26 cellular contexts compared by ENCODE assay signal in the genomic region with DNA sequence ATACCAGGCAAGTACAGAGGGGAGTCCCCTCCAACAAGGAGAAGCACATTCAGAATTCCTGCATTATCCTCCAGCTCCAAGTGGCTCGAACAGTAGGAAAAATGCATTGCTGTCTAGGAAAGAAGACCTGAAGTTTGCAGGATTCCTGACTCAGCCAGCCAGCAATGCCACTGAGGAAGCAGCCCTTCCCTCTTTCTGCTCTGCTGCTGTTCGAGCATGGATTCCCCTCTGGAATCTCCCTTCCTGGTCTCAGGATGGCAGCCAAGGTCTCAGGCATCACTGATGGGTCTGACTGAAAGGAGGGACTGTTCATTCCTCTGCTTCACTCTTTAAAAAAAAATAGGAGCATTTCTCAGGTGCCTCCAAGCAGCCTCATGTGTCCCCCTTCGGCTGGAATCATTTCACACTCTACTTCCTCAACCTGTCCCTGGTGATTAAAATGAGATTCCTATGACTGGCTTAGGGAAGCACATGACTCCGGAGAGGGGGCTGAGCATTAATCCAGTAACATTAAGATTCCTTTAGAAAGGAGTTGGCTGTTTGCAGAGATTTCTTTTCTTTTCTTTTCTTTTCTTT.
"Had no signal": no experiment of that assay in that cellular context is flagged by ENCODE, and none has a peak within 500 bp of the region (broad histone marks: within the 10 kb centered on the region; RNA-seq: fewer than 3 reads in every experiment).

No MANE protein-coding gene starts in this region.

- DNase-seq: activated CD4-positive, alpha-beta T cell treated with anti-CD3 and anti-CD28 coated beads, Interleukin-2, amount 50 U/mL, for 4 hours; activated CD8-positive, alpha-beta memory T cell treated with anti-CD3 and anti-CD28 coated beads, Interleukin-2, amount 50 U/mL, for 48 hours; activated naive CD4-positive, alpha-beta T cell; activated T-cell treated with anti-CD3 and anti-CD28 coated beads, Interleukin-2, amount 50 U/mL, for 4 hours; cerebellar nuclear complex; endodermal cell; heart left ventricle; islet precursor cell; left lung; naive thymus-derived CD8-positive, alpha-beta T cell; pancreas; stimulated activated CD4-positive, alpha-beta T cell treated with anti-CD3 and anti-CD28 coated beads, Interleukin-2, amount 100 ng/mL, for 48 hours; stimulated activated CD8-positive, alpha-beta memory T cell treated with anti-CD3 and anti-CD28 coated beads, Interleukin-4, amount 100 ng/mL, for 48 hours; stimulated activated naive B cell treated with anti-CD40 and anti-IgM and Interleukin-4, amounts not matched to agents 10 μg/mL and 1 μg/mL and 100 μg/mL, for 72 hours; T1000; testis; trophoblast cell had no signal

- H3K9me3 ChIP-seq: heart left ventricle, neutrophil, pancreas, testis had no signal

- H3K36me3 ChIP-seq: breast epithelium, heart left ventricle, left lung, neutrophil, pancreas had no signal

- FAIRE-seq: astrocyte, pancreas had no signal

- H3K27me3 ChIP-seq: testis had no signal

- H3K9me3 Mint-ChIP-seq: activated T-cell treated with anti-CD3 and anti-CD28 coated beads, Interleukin-2, amount 50 U/mL, for 4 hours; activated T-helper 2 cell treated with anti-CD3 and anti-CD28 coated beads, Interferon-gamma antibody, Interleukin-2, Interleukin-4, amounts not matched to agents 10 μg/mL and 5 μg/mL and 100 μg/mL, durations not matched to agents 14 hours and 24 hours and 36 hours; mesothelial cell of epicardium; stimulated activated naive B cell treated with anti-CD40 and anti-IgM and Interleukin-4, amounts not matched to agents 10 μg/mL and 1 μg/mL and 100 μg/mL, for 72 hours had no signal

- H3K27ac Mint-ChIP-seq: activated naive CD8-positive, alpha-beta T cell; activated T-helper 2 cell treated with anti-CD3 and anti-CD28 coated beads, Interferon-gamma antibody, Interleukin-2, Interleukin-4, amounts not matched to agents 10 μg/mL and 5 μg/mL and 100 μg/mL, durations not matched to agents 14 hours and 24 hours and 36 hours; endodermal cell; mesothelial cell of epicardium; naive thymus-derived CD8-positive, alpha-beta T cell; stimulated activated naive B cell treated with anti-CD40 and anti-IgM and Interleukin-4, amounts not matched to agents 10 μg/mL and 1 μg/mL and 100 μg/mL, for 72 hours; WTC11 had no signal

- H3K4me3 Mint-ChIP-seq: activated naive CD8-positive, alpha-beta T cell; activated T-cell treated with anti-CD3 and anti-CD28 coated beads, Interleukin-2, amount 50 U/mL, for 4 hours; endodermal cell; mesothelial cell of epicardium; naive thymus-derived CD8-positive, alpha-beta T cell; stimulated activated naive B cell treated with anti-CD40 and anti-IgM and Interleukin-4, amounts not matched to agents 10 μg/mL and 1 μg/mL and 100 μg/mL, for 72 hours; WTC11 had no signal

- H3K36me3 Mint-ChIP-seq: activated naive CD8-positive, alpha-beta T cell; mesothelial cell of epicardium; naive thymus-derived CD8-positive, alpha-beta T cell; stimulated activated naive B cell treated with anti-CD40 and anti-IgM and Interleukin-4, amounts not matched to agents 10 μg/mL and 1 μg/mL and 100 μg/mL, for 72 hours had no signal

- H3K4me1 Mint-ChIP-seq: endodermal cell; mesothelial cell of epicardium; stimulated activated naive B cell treated with anti-CD40 and anti-IgM and Interleukin-4, amounts not matched to agents 10 μg/mL and 1 μg/mL and 100 μg/mL, for 72 hours; WTC11 had no signal

- H3K4me1 ChIP-seq: breast epithelium, heart left ventricle, left lung, pancreas, testis had no signal

- H3K27ac ChIP-seq: breast epithelium, coronary artery, heart left ventricle, left lung, neutrophil, pancreas, testis had no signal

- H3K4me3 ChIP-seq: breast epithelium, coronary artery, heart left ventricle, left lung, lung, pancreas, testis had no signal
